In the genomic region with DNA sequence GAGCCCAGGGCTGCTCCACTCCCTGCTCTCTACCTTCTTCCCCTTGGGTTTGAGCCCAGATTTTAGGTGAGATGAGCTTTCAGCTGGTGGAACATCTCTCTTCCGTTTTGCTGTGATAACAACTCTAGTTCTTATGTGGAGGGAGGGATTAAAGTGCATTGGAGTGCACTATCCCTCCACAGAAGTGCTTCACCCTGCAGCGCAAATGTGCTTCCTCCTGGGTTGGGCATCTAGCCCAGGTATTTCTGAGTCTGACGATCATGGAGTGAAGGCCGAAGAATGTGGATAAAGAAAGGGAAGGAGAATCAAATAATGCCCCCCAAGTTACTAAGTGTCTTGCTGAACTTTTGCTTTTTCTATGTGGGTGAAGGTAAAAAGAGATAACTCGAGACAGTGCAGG, we compare ENCODE assay signal across 26 cellular contexts.
"Had no signal": no experiment of that assay in that cellular context is flagged by ENCODE, and none has a peak within 500 bp of the region (broad histone marks: within the 10 kb centered on the region; RNA-seq: fewer than 3 reads in every experiment).

No MANE protein-coding gene starts in this region.

- H3K4me3 Mint-ChIP-seq: stimulated activated effector memory CD8-positive, alpha-beta T cell treated with anti-CD3 and anti-CD28 coated beads, Interleukin-12 subunit alpha, Interleukin-12 subunit beta, amount 100 ng/mL, for 72 hours; stimulated activated memory B cell treated with anti-CD40 and anti-IgM and Interleukin-4, amounts not matched to agents 10 μg/mL and 1 μg/mL and 100 μg/mL, for 72 hours; stimulated activated naive CD8-positive, alpha-beta T cell treated with anti-CD3 and anti-CD28 coated beads, Interleukin-15, amount 100 ng/mL, for 72 hours; stimulated activated naive CD8-positive, alpha-beta T cell treated with anti-CD3 and anti-CD28 coated beads, Interleukin-15, Interleukin-2, amounts not matched to agents 100 ng/mL and 50 ng/mL, for 24 hours; type B pancreatic cell had no signal

- H3K4me1 ChIP-seq: stomach, suprapubic skin, testis, thyroid gland, tibial artery, tibial nerve, transverse colon, upper lobe of left lung, upper lobe of right lung, uterus, vagina had no signal

- H3K27ac Mint-ChIP-seq: stimulated activated effector memory CD8-positive, alpha-beta T cell treated with anti-CD3 and anti-CD28 coated beads, Interleukin-12 subunit alpha, Interleukin-12 subunit beta, amount 100 ng/mL, for 72 hours; stimulated activated memory B cell treated with anti-CD40 and anti-IgM and Interleukin-4, amounts not matched to agents 10 μg/mL and 1 μg/mL and 100 μg/mL, for 72 hours; stimulated activated naive CD8-positive, alpha-beta T cell treated with anti-CD3 and anti-CD28 coated beads, Interleukin-15, amount 100 ng/mL, for 72 hours; stimulated activated naive CD8-positive, alpha-beta T cell treated with anti-CD3 and anti-CD28 coated beads, Interleukin-15, Interleukin-2, amounts not matched to agents 100 ng/mL and 50 ng/mL, for 24 hours; type B pancreatic cell had no signal

- H3K4me1 Mint-ChIP-seq: stimulated activated effector memory CD8-positive, alpha-beta T cell treated with anti-CD3 and anti-CD28 coated beads, Interleukin-12 subunit alpha, Interleukin-12 subunit beta, amount 100 ng/mL, for 72 hours; stimulated activated naive CD8-positive, alpha-beta T cell treated with anti-CD3 and anti-CD28 coated beads, Interleukin-15, amount 100 ng/mL, for 72 hours had no signal

- H3K4me3 ChIP-seq: stomach, suprapubic skin, testis, thoracic aorta, thyroid gland, tibial artery, tibial nerve, transverse colon, upper lobe of left lung, upper lobe of right lung, uterus, vagina had no signal

- H3K27me3 Mint-ChIP-seq: stimulated activated memory B cell treated with anti-CD40 and anti-IgM and Interleukin-4, amounts not matched to agents 10 μg/mL and 1 μg/mL and 100 μg/mL, for 72 hours; stimulated activated naive CD8-positive, alpha-beta T cell treated with anti-CD3 and anti-CD28 coated beads, Interleukin-15, amount 100 ng/mL, for 72 hours; stimulated activated naive CD8-positive, alpha-beta T cell treated with anti-CD3 and anti-CD28 coated beads, Interleukin-15, Interleukin-2, amounts not matched to agents 100 ng/mL and 50 ng/mL, for 24 hours; type B pancreatic cell had no signal

- H3K27me3 ChIP-seq: stomach, suprapubic skin, testis, thyroid gland, tibial artery, tibial nerve, transverse colon, upper lobe of left lung, upper lobe of right lung, uterus, vagina had no signal

- H3K36me3 Mint-ChIP-seq: stimulated activated effector memory CD8-positive, alpha-beta T cell treated with anti-CD3 and anti-CD28 coated beads, Interleukin-12 subunit alpha, Interleukin-12 subunit beta, amount 100 ng/mL, for 72 hours; stimulated activated memory B cell treated with anti-CD40 and anti-IgM and Interleukin-4, amounts not matched to agents 10 μg/mL and 1 μg/mL and 100 μg/mL, for 72 hours had no signal

- H3K9me3 Mint-ChIP-seq: stimulated activated effector memory CD8-positive, alpha-beta T cell treated with anti-CD3 and anti-CD28 coated beads, Interleukin-12 subunit alpha, Interleukin-12 subunit beta, amount 100 ng/mL, for 72 hours; stimulated activated naive CD8-positive, alpha-beta T cell treated with anti-CD3 and anti-CD28 coated beads, Interleukin-15, amount 100 ng/mL, for 72 hours; stimulated activated naive CD8-positive, alpha-beta T cell treated with anti-CD3 and anti-CD28 coated beads, Interleukin-15, Interleukin-2, amounts not matched to agents 100 ng/mL and 50 ng/mL, for 24 hours; type B pancreatic cell had no signal

- ATAC-seq: stimulated activated effector memory CD8-positive, alpha-beta T cell treated with anti-CD3 and anti-CD28 coated beads, Interleukin-12 subunit alpha, Interleukin-12 subunit beta, amount 100 ng/mL, for 72 hours; stimulated activated memory B cell treated with anti-CD40 and anti-IgM and Interleukin-4, amounts not matched to agents 10 μg/mL and 1 μg/mL and 100 μg/mL, for 72 hours; stimulated activated naive CD8-positive, alpha-beta T cell treated with anti-CD3 and anti-CD28 coated beads, Interleukin-15, amount 100 ng/mL, for 72 hours; stimulated activated naive CD8-positive, alpha-beta T cell treated with anti-CD3 and anti-CD28 coated beads, Interleukin-15, Interleukin-2, amounts not matched to agents 100 U/mL and 50 U/mL, for 24 hours; upper lobe of right lung had no signal

- H3K36me3 ChIP-seq: stomach, suprapubic skin, thoracic aorta, thyroid gland, tibial artery, tibial nerve, transverse colon, upper lobe of left lung, upper lobe of right lung, uterus, vagina had no signal

- H3K27ac ChIP-seq: stomach, suprapubic skin, testis, thoracic aorta, thyroid gland, tibial artery, tibial nerve, transverse colon, upper lobe of left lung, upper lobe of right lung, uterus, vagina had no signal

- DNase-seq: stimulated activated CD4-positive, alpha-beta T cell treated with anti-CD3 and anti-CD28 coated beads, Interleukin-2, amount 100 ng/mL, for 48 hours; stimulated activated CD4-positive, alpha-beta T cell treated with anti-CD3 and anti-CD28 coated beads, Interleukin-4, amount 100 ng/mL, for 1 hour; stimulated activated CD4-positive, alpha-beta T cell treated with anti-CD3 and anti-CD28 coated beads, Interleukin-4, amount 100 ng/mL, for 24 hours; stimulated activated CD4-positive, alpha-beta T cell treated with anti-CD3 and anti-CD28 coated beads, Interleukin-4, amount 100 ng/mL, for 4 hours; stimulated activated CD8-positive, alpha-beta memory T cell treated with anti-CD3 and anti-CD28 coated beads, Interleukin-4, amount 100 ng/mL, for 48 hours; stimulated activated naive CD4-positive, alpha-beta T cell; stimulated activated naive CD4-positive, alpha-beta T cell treated with Interleukin-2 at 50 U/mL for 16 hours; stimulated activated naive CD8-positive, alpha-beta T cell treated with anti-CD3 and anti-CD28 coated beads, Interleukin-15, amount 100 ng/mL, for 72 hours; stimulated activated naive CD8-positive, alpha-beta T cell treated with anti-CD3 and anti-CD28 coated beads, Interleukin-15, Interleukin-2, amounts not matched to agents 100 U/mL and 50 U/mL, for 24 hours; stomach; substantia nigra; testis; tibial artery; transverse colon; upper lobe of left lung; upper lobe of right lung; uterus had no signal
